Comparison of ENCODE assay signal across 22 cellular contexts in genomic region chr21:35441868-35442582, GRCh38.
DNase-seq lines count a peak whose midpoint lies in the region; ATAC-seq and TF ChIP-seq lines count a peak whose summit lies in the region.
"Had no signal": no experiment of that assay in that cellular context is flagged by ENCODE, and none has a peak within 500 bp of the region (broad histone marks: within the 10 kb centered on the region; RNA-seq: fewer than 3 reads in every experiment).

No MANE protein-coding gene starts in this region.

- H3K79me2 ChIP-seq in PC-9 (ENCODE audit: low read depth), result no peaks in the 10 kb centered on the region

- H3K9me3 Mint-ChIP-seq in activated CD4-positive, alpha-beta T cell treated with anti-CD3 and anti-CD28 coated beads for 36 hours (ENCODE audit: low read depth), result no peaks in the 10 kb centered on the region
- H3K9me3 Mint-ChIP-seq in type B pancreatic cell, result no peaks in the 10 kb centered on the region
- H3K9me3 Mint-ChIP-seq: activated naive CD8-positive, alpha-beta T cell treated with anti-CD3 and anti-CD28 coated beads for 36 hours; brain; naive thymus-derived CD8-positive, alpha-beta T cell; stimulated activated effector memory CD8-positive, alpha-beta T cell treated with anti-CD3 and anti-CD28 coated beads, Interleukin-12 subunit alpha, Interleukin-12 subunit beta, amount 100 ng/mL, for 72 hours had no signal

- no peak overlapping the region for H3K4me2 ChIP-seq in PC-9
- H3K4me2 ChIP-seq: BLaER1 had no signal

- H3K4me1 ChIP-seq in RWPE2 (ENCODE audit: insufficient read depth, poor library complexity, severe bottlenecking), result no peaks in the 10 kb centered on the region
- no peaks in the 10 kb centered on the region for H3K4me1 ChIP-seq in PC-9 (replicated peaks; ENCODE audit: insufficient read depth)
- H3K4me1 ChIP-seq: gastrocnemius medialis had no signal

- peak; percentile 30 for ATAC-seq in activated CD4-positive, alpha-beta T cell treated with anti-CD3 and anti-CD28 coated beads for 36 hours
- ATAC-seq in RWPE2 (ENCODE audit: low read depth), result no peak
- no peak for ATAC-seq in sciatic nerve
- no peak for ATAC-seq in HG03280 (IDR thresholded peaks at IDR 0.05; ENCODE audit: unreplicated experiment)
- ATAC-seq: gastrocnemius medialis; stimulated activated effector memory CD8-positive, alpha-beta T cell treated with anti-CD3 and anti-CD28 coated beads, Interleukin-12 subunit alpha, Interleukin-12 subunit beta, amount 100 ng/mL, for 72 hours had no signal

- H3K9me2 ChIP-seq in PC-9 (ENCODE audit: insufficient read depth), result no peaks in the 10 kb centered on the region

- no peaks in the 10 kb centered on the region for H4K20me1 ChIP-seq in PC-9 (ENCODE audit: insufficient read depth)
- H4K20me1 ChIP-seq: BLaER1 had no signal

- H3F3A ChIP-seq in PC-9 (ENCODE audit: insufficient read depth, low read depth), result no peaks in the 10 kb centered on the region

- no peak overlapping the region for H2AFZ ChIP-seq in PC-9

- CTCF ChIA-PET in activated CD4-positive, alpha-beta T cell treated with anti-CD3 and anti-CD28 coated beads for 36 hours (lab: Charles Lee), result interaction anchor here (0.8 kb wide), 1 partner anchor 50 kb away, joined by 3 read pairs; no protein-coding TSS in a partner anchor
- CTCF ChIA-PET in PC-9 (lab: Charles Lee), result no interaction called here

- H3K4me1 Mint-ChIP-seq in activated CD4-positive, alpha-beta T cell treated with anti-CD3 and anti-CD28 coated beads for 36 hours, result peaks cover 22% of the 10 kb centered on the region
- H3K4me1 Mint-ChIP-seq in type B pancreatic cell (ENCODE audit: unreplicated experiment), result no peaks in the 10 kb centered on the region
- H3K4me1 Mint-ChIP-seq: brain had no signal

- H3K9me3 ChIP-seq in RWPE2 (ENCODE audit: severe bottlenecking) (no peaks in the 10 kb centered on the region), PC-9 (ENCODE audit: insufficient read depth, low read depth) (no peaks in the 10 kb centered on the region)
- H3K9me3 ChIP-seq: BLaER1, gastrocnemius medialis had no signal

- peaks cover 4% of the 10 kb centered on the region for H3K27me3 Mint-ChIP-seq in activated CD4-positive, alpha-beta T cell treated with anti-CD3 and anti-CD28 coated beads for 36 hours
- H3K27me3 Mint-ChIP-seq in type B pancreatic cell, result peaks cover 37% of the 10 kb centered on the region
- H3K27me3 Mint-ChIP-seq: activated naive CD8-positive, alpha-beta T cell treated with anti-CD3 and anti-CD28 coated beads for 36 hours had no signal

- no peak overlapping the region for H3K27ac Mint-ChIP-seq in activated CD4-positive, alpha-beta T cell treated with anti-CD3 and anti-CD28 coated beads for 36 hours
- no peak overlapping the region for H3K27ac Mint-ChIP-seq in type B pancreatic cell
- H3K27ac Mint-ChIP-seq: activated naive CD8-positive, alpha-beta T cell treated with anti-CD3 and anti-CD28 coated beads for 36 hours; brain; stimulated activated effector memory CD8-positive, alpha-beta T cell treated with anti-CD3 and anti-CD28 coated beads, Interleukin-12 subunit alpha, Interleukin-12 subunit beta, amount 100 ng/mL, for 72 hours had no signal

- no TSS peak for BruUV-seq in PC-9 (replicated peaks; lab: Mats Ljungman, UMichigan)

- H3K4me3 ChIP-seq in RWPE2 (ENCODE audit: severe bottlenecking) (no peak overlapping the region), fibroblast of mammary gland (ENCODE audit: control insufficient read depth, low read depth, low read length) (no peak overlapping the region), PC-9 (no peak overlapping the region)
- H3K4me3 ChIP-seq: BLaER1, gastrocnemius medialis had no signal

- H3K4me3 Mint-ChIP-seq in activated CD4-positive, alpha-beta T cell treated with anti-CD3 and anti-CD28 coated beads for 36 hours, result no peak overlapping the region
- H3K4me3 Mint-ChIP-seq in type B pancreatic cell, result no peak overlapping the region
- H3K4me3 Mint-ChIP-seq: activated naive CD8-positive, alpha-beta T cell treated with anti-CD3 and anti-CD28 coated beads for 36 hours; brain; naive thymus-derived CD8-positive, alpha-beta T cell; stimulated activated effector memory CD8-positive, alpha-beta T cell treated with anti-CD3 and anti-CD28 coated beads, Interleukin-12 subunit alpha, Interleukin-12 subunit beta, amount 100 ng/mL, for 72 hours had no signal

- H3K36me3 Mint-ChIP-seq in activated CD4-positive, alpha-beta T cell treated with anti-CD3 and anti-CD28 coated beads for 36 hours (ENCODE audit: low read depth), result no peaks in the 10 kb centered on the region
- H3K36me3 Mint-ChIP-seq in type B pancreatic cell, result no peaks in the 10 kb centered on the region
- H3K36me3 Mint-ChIP-seq: activated naive CD8-positive, alpha-beta T cell treated with anti-CD3 and anti-CD28 coated beads for 36 hours; brain; naive thymus-derived CD8-positive, alpha-beta T cell; stimulated activated effector memory CD8-positive, alpha-beta T cell treated with anti-CD3 and anti-CD28 coated beads, Interleukin-12 subunit alpha, Interleukin-12 subunit beta, amount 100 ng/mL, for 72 hours had no signal

- POLR2A ChIA-PET in activated CD4-positive, alpha-beta T cell treated with anti-CD3 and anti-CD28 coated beads for 36 hours (lab: Charles Lee), result interaction anchor here (0.5 kb wide), 1 partner anchor 502 kb away, joined by 4 read pairs; no protein-coding TSS in a partner anchor
- POLR2A ChIA-PET in PC-9 (lab: Charles Lee; ENCODE audit: unreplicated experiment), result no interaction called here

- H3K36me3 ChIP-seq in RWPE2 (ENCODE audit: low read depth) (no peaks in the 10 kb centered on the region), PC-9 (ENCODE audit: low read depth) (no peaks in the 10 kb centered on the region)
- H3K36me3 ChIP-seq: BLaER1, gastrocnemius medialis had no signal

- H3K27ac ChIP-seq in RWPE2 (ENCODE audit: poor library complexity, severe bottlenecking) (no peak overlapping the region), PC-9 (no peak overlapping the region)
- H3K27ac ChIP-seq: BLaER1, gastrocnemius medialis had no signal

- H3K27me3 ChIP-seq in RWPE2 (ENCODE audit: insufficient read depth, poor library complexity, severe bottlenecking) (no peaks in the 10 kb centered on the region), PC-9 (ENCODE audit: insufficient read depth, low read depth) (no peaks in the 10 kb centered on the region)
- H3K27me3 ChIP-seq: BLaER1, gastrocnemius medialis had no signal

- intact Hi-C loops in activated CD4-positive, alpha-beta T cell treated with anti-CD3 and anti-CD28 coated beads for 36 hours (cut with DNase I, micrococcal nuclease), result no loop called here
- intact Hi-C loops in PC-9 (cut with micrococcal nuclease; ENCODE audit: unreplicated experiment) (no loop called here), sciatic nerve (cut with DNase I) (no loop called here)

- DNase-seq in activated CD4-positive, alpha-beta T cell treated with anti-CD3 and anti-CD28 coated beads for 36 hours, result no peak
- DNase-seq in activated CD4-positive, alpha-beta T cell treated with anti-CD3 and anti-CD28 coated beads for 4 hours, result no peak
- DNase-seq in RWPE2 (ENCODE audit: low spot score) (no peak), fibroblast of mammary gland (ENCODE audit: low read depth) (no peak), type B pancreatic cell (ENCODE audit: extremely low spot score, unreplicated experiment) (no peak), PC-9 (no peak), sciatic nerve (ENCODE audit: low spot score) (no peak)
- DNase-seq: activated CD4-positive, alpha-beta T cell treated with anti-CD3 and anti-CD28 coated beads for 48 hours; activated naive CD8-positive, alpha-beta T cell treated with anti-CD3 and anti-CD28 coated beads for 36 hours; gastrocnemius medialis; KBM-7; kidney; mesenchymal stem cell; NCI-H1105; NCI-H2081 treated with DMSO at 0.1 percent for 48 hours; NCI-H510A treated with DMSO at 0.1 percent for 48 hours; SW 1271 had no signal

- TF ChIP-seq CTCF in RWPE2 (IDR thresholded peaks at IDR 0.05; ENCODE audit: poor library complexity, severe bottlenecking) (peak; percentile 11), fibroblast of mammary gland (conservative IDR thresholded peaks at IDR 0.05; ENCODE audit: control insufficient read depth, insufficient read depth, low read depth, low read length) (peak; percentile 22), type B pancreatic cell (conservative IDR thresholded peaks at IDR 0.05) (peak; percentile 49), PC-9 (conservative IDR thresholded peaks at IDR 0.05) (no peak)
